ENCODE assay signal across 17 cellular contexts in the genomic region with DNA sequence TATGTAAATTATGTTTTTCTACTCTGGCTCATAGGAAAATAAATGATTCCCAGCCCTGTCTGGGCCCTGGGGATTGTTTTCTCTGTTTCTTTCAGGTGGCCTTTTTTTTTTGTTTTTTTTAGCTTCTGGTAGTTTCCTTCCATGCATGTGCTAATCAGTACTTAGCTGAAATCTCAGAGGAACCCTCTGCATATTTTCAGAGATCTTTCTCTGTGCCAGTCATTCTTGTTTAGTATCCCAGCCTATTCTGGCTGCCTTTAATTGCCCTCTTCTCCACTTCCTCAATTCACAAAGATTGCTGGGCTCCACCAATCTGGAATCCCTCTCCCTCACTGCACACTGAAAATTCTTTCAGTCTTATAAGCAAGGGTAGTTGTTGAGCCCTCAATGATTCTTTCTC. TPM values are rescaled to one million over a fixed set of nuclear protein-coding genes. Genes with fewer than 3 reads are reported as not detected.
A peak's percentile ranks its signal among the peaks of the same experiment; 100 is the strongest.
DNase-seq lines count a peak whose midpoint lies in the region; ATAC-seq, FAIRE-seq and TF ChIP-seq lines count a peak whose summit lies in the region.
"Had no signal": no experiment of that assay in that cellular context is flagged by ENCODE, and none has a peak within 500 bp of the region (broad histone marks: within the 10 kb centered on the region; RNA-seq: fewer than 3 reads in every experiment).

No MANE protein-coding gene starts in this region.

- H3K27me3 Mint-ChIP-seq in nephron progenitor cell (ENCODE audit: low read depth, poor library complexity): no peaks in the 10 kb centered on the region
- no peaks in the 10 kb centered on the region for H3K27me3 Mint-ChIP-seq in stimulated activated naive CD8-positive, alpha-beta T cell treated with anti-CD3 and anti-CD28 coated beads, Interleukin-15, amount 100 ng/mL, for 72 hours
- H3K27me3 Mint-ChIP-seq: activated naive CD8-positive, alpha-beta T cell treated with anti-CD3 and anti-CD28 coated beads for 36 hours had no signal

- no peak for ATAC-seq in stimulated activated naive CD8-positive, alpha-beta T cell treated with anti-CD3 and anti-CD28 coated beads, Interleukin-15, amount 100 ng/mL, for 72 hours
- no peak for ATAC-seq in GM21723 (IDR thresholded peaks at IDR 0.05; ENCODE audit: unreplicated experiment)

- DNase-seq in GM18507 (ENCODE audit: extremely low spot score, insufficient read length, low read depth) (no peak), dermis blood vessel endothelial cell (peak; percentile 19), nephron progenitor cell (no peak), NCI-H69 (lab: John Stamatoyannopoulos, UW) (no peak), SW480 (ENCODE audit: low spot score) (no peak)
- DNase-seq in stimulated activated naive CD8-positive, alpha-beta T cell treated with anti-CD3 and anti-CD28 coated beads, Interleukin-15, amount 100 ng/mL, for 72 hours: no peak
- DNase-seq: activated CD4-positive, alpha-beta T cell treated with anti-CD3 and anti-CD28 coated beads for 4 hours; activated naive CD8-positive, alpha-beta T cell treated with anti-CD3 and anti-CD28 coated beads for 36 hours; H7; mesendoderm; NCI-H1417; stimulated activated CD4-positive, alpha-beta T cell treated with anti-CD3 and anti-CD28 coated beads, Interleukin-4, amount 100 ng/mL, for 24 hours; T1000 had no signal

- peaks cover 25% of the 10 kb centered on the region for H3K36me3 ChIP-seq in HUES64 (ENCODE audit: insufficient read depth, low read length)

- peaks cover 20% of the 10 kb centered on the region for H3K4me1 Mint-ChIP-seq in nephron progenitor cell
- peaks cover 50% of the 10 kb centered on the region for H3K4me1 Mint-ChIP-seq in stimulated activated naive CD8-positive, alpha-beta T cell treated with anti-CD3 and anti-CD28 coated beads, Interleukin-15, amount 100 ng/mL, for 72 hours

- no peak overlapping the region for H3K4me3 Mint-ChIP-seq in nephron progenitor cell
- no peak overlapping the region for H3K4me3 Mint-ChIP-seq in stimulated activated naive CD8-positive, alpha-beta T cell treated with anti-CD3 and anti-CD28 coated beads, Interleukin-15, amount 100 ng/mL, for 72 hours
- H3K4me3 Mint-ChIP-seq: activated naive CD8-positive, alpha-beta T cell treated with anti-CD3 and anti-CD28 coated beads for 36 hours; CD14-positive monocyte had no signal

- peaks cover 87% of the 10 kb centered on the region for H3K36me3 Mint-ChIP-seq in nephron progenitor cell (ENCODE audit: low read depth)

- no peaks in the 10 kb centered on the region for H3K27me3 ChIP-seq in HUES64 (ENCODE audit: insufficient read depth, low read length)
- H3K27me3 ChIP-seq: tibial nerve had no signal

- peak overlapping the region; percentile 40; the same call in 1 of the 2 replicates for H3K27ac ChIP-seq in HUES64 (ENCODE audit: low read depth, low read length)
- H3K27ac ChIP-seq: tibial nerve had no signal

- peaks cover 35% of the 10 kb centered on the region for H3K4me1 ChIP-seq in HUES64 (ENCODE audit: insufficient read depth, low read length)

- TF ChIP-seq CTCF in nephron progenitor cell (IDR thresholded peaks at IDR 0.05): no peak

- peak; percentile 41 for FAIRE-seq in GM18507 (lab: Jason Lieb, UNC)

- H3K27ac Mint-ChIP-seq in nephron progenitor cell: peak overlapping the region; percentile 58
- no peak overlapping the region for H3K27ac Mint-ChIP-seq in stimulated activated naive CD8-positive, alpha-beta T cell treated with anti-CD3 and anti-CD28 coated beads, Interleukin-15, amount 100 ng/mL, for 72 hours
- H3K27ac Mint-ChIP-seq: activated naive CD8-positive, alpha-beta T cell treated with anti-CD3 and anti-CD28 coated beads for 36 hours had no signal

- H3K9ac ChIP-seq in HUES64 (ENCODE audit: low read depth, low read length): no peak overlapping the region

- no peak overlapping the region for H3K4me3 ChIP-seq in HUES64 (ENCODE audit: low read length)
- H3K4me3 ChIP-seq: tibial nerve had no signal

- peaks cover 4% of the 10 kb centered on the region for H3K9me3 Mint-ChIP-seq in nephron progenitor cell
- no peaks in the 10 kb centered on the region for H3K9me3 Mint-ChIP-seq in stimulated activated naive CD8-positive, alpha-beta T cell treated with anti-CD3 and anti-CD28 coated beads, Interleukin-15, amount 100 ng/mL, for 72 hours
- H3K9me3 Mint-ChIP-seq: activated naive CD8-positive, alpha-beta T cell treated with anti-CD3 and anti-CD28 coated beads for 36 hours had no signal

- H3K9me3 ChIP-seq in HUES64 (ENCODE audit: insufficient read depth, low read depth, low read length): no peaks in the 10 kb centered on the region
- H3K9me3 ChIP-seq: tibial nerve had no signal

RNA-seq across cellular contexts. Expression of a gene that starts 46.9 kb away (rescaled TPM):
- polyA plus RNA-seq in HUES64 (2013, experiment 1 of 2): 55.5 TPM
- 54.0 TPM for polyA plus RNA-seq in HUES64 (2013, experiment 2 of 2)
- 179 and 198 TPM in 2 replicates for total RNA-seq in dermis blood vessel endothelial cell
